Comparison of ENCODE assay signal across 10 cellular contexts in genomic region chr14:93023039-93023438, GRCh38.
DNase-seq lines count a peak whose midpoint lies in the region; ATAC-seq lines count a peak whose summit lies in the region.
"Had no signal": no experiment of that assay in that cellular context is flagged by ENCODE, and none has a peak within 500 bp of the region (broad histone marks: within the 10 kb centered on the region; RNA-seq: fewer than 3 reads in every experiment).

No MANE protein-coding gene starts in this region.

- H3K27me3 Mint-ChIP-seq in activated CD4-positive, alpha-beta memory T cell treated with anti-CD3 and anti-CD28 coated beads for 36 hours: no peaks in the 10 kb centered on the region
- no peaks in the 10 kb centered on the region for H3K27me3 Mint-ChIP-seq in memory B cell
- H3K27me3 Mint-ChIP-seq in activated T-cell treated with anti-CD3 and anti-CD28 coated beads, Interleukin-2, amount 50 U/mL, for 72 hours (ENCODE audit: low read depth): no peaks in the 10 kb centered on the region

- no peak overlapping the region for H3K4me3 Mint-ChIP-seq in activated CD4-positive, alpha-beta memory T cell treated with anti-CD3 and anti-CD28 coated beads for 36 hours
- H3K4me3 Mint-ChIP-seq in memory B cell: no peak overlapping the region
- H3K4me3 Mint-ChIP-seq in activated T-cell treated with anti-CD3 and anti-CD28 coated beads, Interleukin-2, amount 50 U/mL, for 72 hours: no peak overlapping the region

- POLR2A ChIA-PET in activated CD4-positive, alpha-beta memory T cell treated with anti-CD3 and anti-CD28 coated beads for 36 hours (lab: Charles Lee): no interaction called here

- ATAC-seq in memory B cell (ENCODE audit: low read depth): no peak
- no peak for ATAC-seq in GM18909 (IDR thresholded peaks at IDR 0.05; ENCODE audit: poor library complexity, unreplicated experiment)
- ATAC-seq in activated T-cell treated with anti-CD3 and anti-CD28 coated beads, Interleukin-2, amount 50 U/mL, for 72 hours (replicated peaks in 1 of 2): no peak

- H3K4me1 Mint-ChIP-seq in activated CD4-positive, alpha-beta memory T cell treated with anti-CD3 and anti-CD28 coated beads for 36 hours (ENCODE audit: low read depth): peaks cover 4% of the 10 kb centered on the region
- peaks cover 18% of the 10 kb centered on the region for H3K4me1 Mint-ChIP-seq in memory B cell
- H3K4me1 Mint-ChIP-seq in activated T-cell treated with anti-CD3 and anti-CD28 coated beads, Interleukin-2, amount 50 U/mL, for 72 hours (ENCODE audit: low read depth): peaks cover 23% of the 10 kb centered on the region

- no peak overlapping the region for H3K27ac Mint-ChIP-seq in activated CD4-positive, alpha-beta memory T cell treated with anti-CD3 and anti-CD28 coated beads for 36 hours
- peak overlapping the region; percentile 3 for H3K27ac Mint-ChIP-seq in memory B cell
- H3K27ac Mint-ChIP-seq in activated T-cell treated with anti-CD3 and anti-CD28 coated beads, Interleukin-2, amount 50 U/mL, for 72 hours: no peak overlapping the region

- intact Hi-C loops in activated CD4-positive, alpha-beta memory T cell treated with anti-CD3 and anti-CD28 coated beads for 36 hours (cut with micrococcal nuclease): no loop called here

- H3K36me3 Mint-ChIP-seq in activated CD4-positive, alpha-beta memory T cell treated with anti-CD3 and anti-CD28 coated beads for 36 hours: no peaks in the 10 kb centered on the region
- H3K36me3 Mint-ChIP-seq in memory B cell: peaks cover 9% of the 10 kb centered on the region
- H3K36me3 Mint-ChIP-seq in activated T-cell treated with anti-CD3 and anti-CD28 coated beads, Interleukin-2, amount 50 U/mL, for 72 hours (ENCODE audit: insufficient read depth in 2 of 2): no peaks in the 10 kb centered on the region

- CTCF ChIA-PET in activated CD4-positive, alpha-beta memory T cell treated with anti-CD3 and anti-CD28 coated beads for 36 hours (lab: Charles Lee): interaction anchor here (1.1 to 1.5 kb wide), 3 partner anchors 12 to 90 kb away, joined by 4 read pairs; no protein-coding TSS in a partner anchor

- peak; percentile 10 for DNase-seq in NCI-H2227 (lab: John Stamatoyannopoulos, UW; ENCODE audit: unreplicated experiment)
- DNase-seq in NCI-H2227 treated with DMSO at 0.1 percent for 48 hours (lab: John Stamatoyannopoulos, UW): no peak
- DNase-seq in HCEC 1CT: peak; percentile 25
- DNase-seq in activated CD4-positive, alpha-beta memory T cell treated with anti-CD3 and anti-CD28 coated beads for 36 hours: peak; percentile 24
- no peak for DNase-seq in memory B cell (ENCODE audit: low spot score in 2 of 2)
- DNase-seq in activated T-cell treated with anti-CD3 and anti-CD28 coated beads, Interleukin-2, amount 50 U/mL, for 72 hours: no peak
- no peak for DNase-seq in GM19240 (ENCODE audit: insufficient read length, low spot score)
- DNase-seq: foreskin melanocyte, MG63 had no signal

- H3K9me3 Mint-ChIP-seq in activated CD4-positive, alpha-beta memory T cell treated with anti-CD3 and anti-CD28 coated beads for 36 hours: no peaks in the 10 kb centered on the region
- H3K9me3 Mint-ChIP-seq in memory B cell: no peaks in the 10 kb centered on the region
- H3K9me3 Mint-ChIP-seq in activated T-cell treated with anti-CD3 and anti-CD28 coated beads, Interleukin-2, amount 50 U/mL, for 72 hours: no peaks in the 10 kb centered on the region

Comparison
In these comparisons a context has a peak if more than half of its experiments do, and no peak if none do; other contexts are left out.
1. DNase-seq: peak in NCI-H2227 (single experiment), HCEC 1CT (single experiment) and activated CD4-positive, alpha-beta memory T cell treated with anti-CD3 and anti-CD28 coated beads for 36 hours (single experiment); none in NCI-H2227 treated with DMSO at 0.1 percent for 48 hours (single experiment), memory B cell (0 of 2), activated T-cell treated with anti-CD3 and anti-CD28 coated beads, Interleukin-2, amount 50 U/mL, for 72 hours (0 of 2) and GM19240 (single experiment).